11 cellular contexts compared by ENCODE assay signal in the genomic region with DNA sequence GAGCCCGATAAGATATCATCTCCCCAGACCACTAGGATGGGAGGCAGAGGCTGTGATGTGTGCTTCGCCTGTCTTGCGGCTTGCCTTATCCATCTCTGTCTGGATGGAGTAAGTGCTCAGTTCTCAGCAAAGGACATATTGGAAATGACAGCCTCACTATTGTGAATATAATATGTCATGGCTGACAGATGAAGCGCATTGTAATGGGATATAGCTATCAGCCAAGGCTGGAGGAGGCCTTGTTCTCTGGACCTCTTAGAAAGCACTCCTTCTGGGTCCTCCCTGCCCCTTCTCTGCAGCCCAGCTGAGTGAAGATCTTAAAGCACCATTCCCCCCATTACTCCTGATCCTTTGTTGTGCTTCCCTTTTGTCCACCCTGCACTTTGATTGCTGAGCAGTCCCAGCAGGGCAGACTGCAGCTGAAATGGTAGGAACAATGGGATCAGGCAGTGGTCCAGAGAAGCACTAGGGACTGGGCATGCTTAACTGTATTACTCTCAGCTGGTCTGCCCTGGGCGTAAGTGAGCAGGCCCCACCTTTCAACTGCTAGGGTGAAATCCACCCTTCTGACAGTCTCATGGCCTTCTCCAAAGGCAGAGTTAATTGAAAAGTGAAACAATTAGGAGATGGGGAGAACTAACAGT.
DNase-seq lines count a peak whose midpoint lies in the region; ATAC-seq, FAIRE-seq and TF ChIP-seq lines count a peak whose summit lies in the region.
"Had no signal": no experiment of that assay in that cellular context is flagged by ENCODE, and none has a peak within 500 bp of the region (broad histone marks: within the 10 kb centered on the region; RNA-seq: fewer than 3 reads in every experiment).

No MANE protein-coding gene starts in this region.

- no peak overlapping the region for H3K4me2 ChIP-seq in HepG2 (ENCODE audit: low read depth, low read length)

- BruUV-seq in HepG2 (replicated peaks; lab: Mats Ljungman, UMichigan), result no TSS peak

- H3K9ac ChIP-seq in HepG2 (ENCODE audit: insufficient read depth, low read depth, low read length), result no peak overlapping the region

- H3K9me3 ChIP-seq in right lobe of liver (no peaks in the 10 kb centered on the region), HepG2 (ENCODE audit: low read length) (no peaks in the 10 kb centered on the region)

- 86% methylated on average over 5 of the region's 5 CpGs for WGBS in right lobe of liver (ENCODE audit: insufficient coverage, low coverage, low lambda C conversion rate, missing lambda C conversion rate)
- 57% methylated on average over 2 of the region's 5 CpGs for WGBS in HepG2 (ENCODE audit: low lambda C conversion rate)

- H3K27ac ChIP-seq in right lobe of liver (no peak overlapping the region), HepG2 (ENCODE audit: extremely low read length, insufficient read depth, low read length) (no peak overlapping the region), substantia nigra (ENCODE audit: low read depth, low read length, poor library complexity, severe bottlenecking) (no peak overlapping the region), coronary artery (no peak overlapping the region)

- no peak for TF ChIP-seq EP300 in HepG2 (IDR thresholded peaks at IDR 0.05; ENCODE audit: low read depth in 2 of 2, low read length in 2 of 2)
- no peak for TF ChIP-seq EP300 in HepG2 (CRISPR knock-in tag; IDR thresholded peaks at IDR 0.05; ENCODE audit: borderline replicate concordance)

- TF ChIP-seq POLR2A in right lobe of liver (IDR thresholded peaks at IDR 0.05), result no peak
- no peak for TF ChIP-seq POLR2A in HepG2 (IDR thresholded peaks at IDR 0.05; ENCODE audit: insufficient read depth in 1 of 2, low read depth in 2 of 2, low read length in 2 of 2)

- POLR2A ChIA-PET in HepG2 (lab: Yijun Ruan, JAX), result no interaction called here

- no peak for DNase-seq in right lobe of liver
- no peak for DNase-seq in HepG2 (ENCODE audit: low spot score)
- peak; percentile 88 for DNase-seq in NCI-H345 (lab: John Stamatoyannopoulos, UW)
- peak; percentile 43 for DNase-seq in iPS-NIHi11 (ENCODE audit: low spot score)
- DNase-seq in substantia nigra (lab: John Stamatoyannopoulos, UW), result no peak
- DNase-seq in coronary artery (ENCODE audit: low spot score), result no peak
- DNase-seq in activated naive CD4-positive, alpha-beta T cell treated with anti-CD3 and anti-CD28 coated beads for 36 hours, result no peak
- DNase-seq: activated CD8-positive, alpha-beta T cell treated with anti-CD3 and anti-CD28 coated beads for 36 hours; MM.1S had no signal

- H3K4me1 Mint-ChIP-seq in activated naive CD4-positive, alpha-beta T cell treated with anti-CD3 and anti-CD28 coated beads for 36 hours (ENCODE audit: low read depth), result no peaks in the 10 kb centered on the region

- no peak for TF ChIP-seq RAD21 in HepG2 (CRISPR knock-in tag; IDR thresholded peaks at IDR 0.05)

- no peaks in the 10 kb centered on the region for H3K79me2 ChIP-seq in HepG2 (ENCODE audit: insufficient read depth, low read length)

- no peak for TF ChIP-seq CTCF in right lobe of liver (IDR thresholded peaks at IDR 0.05)
- no peak for TF ChIP-seq CTCF in HepG2 (CRISPR knock-in tag; IDR thresholded peaks at IDR 0.05)
- TF ChIP-seq CTCF in coronary artery (IDR thresholded peaks at IDR 0.05), result no peak

- peaks cover 3% of the 10 kb centered on the region for H3K27me3 Mint-ChIP-seq in activated naive CD4-positive, alpha-beta T cell treated with anti-CD3 and anti-CD28 coated beads for 36 hours (ENCODE audit: low read depth)
- H3K27me3 Mint-ChIP-seq: activated CD8-positive, alpha-beta T cell treated with anti-CD3 and anti-CD28 coated beads for 36 hours had no signal

- no peaks in the 10 kb centered on the region for H4K20me1 ChIP-seq in HepG2 (ENCODE audit: insufficient read depth, low read length)

- no peak overlapping the region for H3K4me3 Mint-ChIP-seq in activated naive CD4-positive, alpha-beta T cell treated with anti-CD3 and anti-CD28 coated beads for 36 hours
- H3K4me3 Mint-ChIP-seq: activated CD8-positive, alpha-beta T cell treated with anti-CD3 and anti-CD28 coated beads for 36 hours had no signal

- H3K27me3 ChIP-seq in right lobe of liver, result no peaks in the 10 kb centered on the region
- no peaks in the 10 kb centered on the region for H3K27me3 ChIP-seq in HepG2 (ENCODE audit: control insufficient read depth in 1 of 2, insufficient read depth in 2 of 2, low read length in 2 of 2)

- peaks cover 0 to 8% (median 3%) of the 10 kb centered on the region in 4 donors for H3K36me3 ChIP-seq in right lobe of liver
- H3K36me3 ChIP-seq in HepG2 (replicated peaks in 1 of 2; ENCODE audit: control insufficient read depth in 1 of 2, insufficient read depth in 2 of 2, low read length in 2 of 2), result no peaks in the 10 kb centered on the region

- no peak for FAIRE-seq in HepG2 (lab: Jason Lieb, UNC)

- H3K27ac Mint-ChIP-seq in activated naive CD4-positive, alpha-beta T cell treated with anti-CD3 and anti-CD28 coated beads for 36 hours, result no peak overlapping the region
- H3K27ac Mint-ChIP-seq: activated CD8-positive, alpha-beta T cell treated with anti-CD3 and anti-CD28 coated beads for 36 hours had no signal

- in situ Hi-C loops in HepG2 (cut with HindIII; ENCODE audit: extremely low pct_ligation_motif_present, low pct_unique_long_range_greater_than_20kb), result no loop called here

- CTCF ChIA-PET in HepG2 (lab: Yijun Ruan, JAX; ENCODE audit: low intra/inter-chr PET ratio, low total read pairs), result no interaction called here
- CTCF ChIA-PET in activated naive CD4-positive, alpha-beta T cell treated with anti-CD3 and anti-CD28 coated beads for 36 hours (lab: Charles Lee), result interaction anchor here (0.7 kb wide), 2 partner anchors 42 to 765 kb away, joined by 3 to 4 read pairs; no protein-coding TSS in a partner anchor

- no peaks in the 10 kb centered on the region for H3K36me3 Mint-ChIP-seq in activated naive CD4-positive, alpha-beta T cell treated with anti-CD3 and anti-CD28 coated beads for 36 hours (ENCODE audit: low read depth)

- H3K4me1 ChIP-seq in right lobe of liver (peaks cover 0 to 34% (median 7%) of the 10 kb centered on the region in 4 donors), HepG2 (ENCODE audit: insufficient read depth, low read length) (no peaks in the 10 kb centered on the region)

- H2AFZ ChIP-seq in HepG2 (ENCODE audit: low read length), result no peak overlapping the region

- ATAC-seq in right lobe of liver (peak in 3 of 4 donors; percentile 18 to 31 (median 23)), HepG2 (no peak), GM18858 (IDR thresholded peaks at IDR 0.05; ENCODE audit: unreplicated experiment) (no peak)
- ATAC-seq: activated CD8-positive, alpha-beta T cell treated with anti-CD3 and anti-CD28 coated beads for 36 hours; SK-N-SH treated with all-trans-retinoic acid at 6 μM for 48 hours had no signal

- intact Hi-C loops in right lobe of liver (cut with DNase I), result no loop called here
- intact Hi-C loops in HepG2 (cut with micrococcal nuclease; ENCODE audit: unreplicated experiment), result no loop called here
- intact Hi-C loops in activated naive CD4-positive, alpha-beta T cell treated with anti-CD3 and anti-CD28 coated beads for 36 hours (cut with micrococcal nuclease), result no loop called here

- no peaks in the 10 kb centered on the region for H3K9me3 Mint-ChIP-seq in activated naive CD4-positive, alpha-beta T cell treated with anti-CD3 and anti-CD28 coated beads for 36 hours
- H3K9me3 Mint-ChIP-seq: activated CD8-positive, alpha-beta T cell treated with anti-CD3 and anti-CD28 coated beads for 36 hours had no signal

- H3K4me3 ChIP-seq in right lobe of liver (no peak overlapping the region), HepG2 (replicated peaks in 1 of 3; ENCODE audit: insufficient read depth in 1 of 3, low read depth in 2 of 3, low read length in 3 of 3) (no peak overlapping the region), coronary artery (no peak overlapping the region)

TF ChIP-seq in HepG2, 621 proteins besides CTCF, POLR2A, EP300 and RAD21 (continues in another document):
- TF ChIP-seq, protein P1, sequence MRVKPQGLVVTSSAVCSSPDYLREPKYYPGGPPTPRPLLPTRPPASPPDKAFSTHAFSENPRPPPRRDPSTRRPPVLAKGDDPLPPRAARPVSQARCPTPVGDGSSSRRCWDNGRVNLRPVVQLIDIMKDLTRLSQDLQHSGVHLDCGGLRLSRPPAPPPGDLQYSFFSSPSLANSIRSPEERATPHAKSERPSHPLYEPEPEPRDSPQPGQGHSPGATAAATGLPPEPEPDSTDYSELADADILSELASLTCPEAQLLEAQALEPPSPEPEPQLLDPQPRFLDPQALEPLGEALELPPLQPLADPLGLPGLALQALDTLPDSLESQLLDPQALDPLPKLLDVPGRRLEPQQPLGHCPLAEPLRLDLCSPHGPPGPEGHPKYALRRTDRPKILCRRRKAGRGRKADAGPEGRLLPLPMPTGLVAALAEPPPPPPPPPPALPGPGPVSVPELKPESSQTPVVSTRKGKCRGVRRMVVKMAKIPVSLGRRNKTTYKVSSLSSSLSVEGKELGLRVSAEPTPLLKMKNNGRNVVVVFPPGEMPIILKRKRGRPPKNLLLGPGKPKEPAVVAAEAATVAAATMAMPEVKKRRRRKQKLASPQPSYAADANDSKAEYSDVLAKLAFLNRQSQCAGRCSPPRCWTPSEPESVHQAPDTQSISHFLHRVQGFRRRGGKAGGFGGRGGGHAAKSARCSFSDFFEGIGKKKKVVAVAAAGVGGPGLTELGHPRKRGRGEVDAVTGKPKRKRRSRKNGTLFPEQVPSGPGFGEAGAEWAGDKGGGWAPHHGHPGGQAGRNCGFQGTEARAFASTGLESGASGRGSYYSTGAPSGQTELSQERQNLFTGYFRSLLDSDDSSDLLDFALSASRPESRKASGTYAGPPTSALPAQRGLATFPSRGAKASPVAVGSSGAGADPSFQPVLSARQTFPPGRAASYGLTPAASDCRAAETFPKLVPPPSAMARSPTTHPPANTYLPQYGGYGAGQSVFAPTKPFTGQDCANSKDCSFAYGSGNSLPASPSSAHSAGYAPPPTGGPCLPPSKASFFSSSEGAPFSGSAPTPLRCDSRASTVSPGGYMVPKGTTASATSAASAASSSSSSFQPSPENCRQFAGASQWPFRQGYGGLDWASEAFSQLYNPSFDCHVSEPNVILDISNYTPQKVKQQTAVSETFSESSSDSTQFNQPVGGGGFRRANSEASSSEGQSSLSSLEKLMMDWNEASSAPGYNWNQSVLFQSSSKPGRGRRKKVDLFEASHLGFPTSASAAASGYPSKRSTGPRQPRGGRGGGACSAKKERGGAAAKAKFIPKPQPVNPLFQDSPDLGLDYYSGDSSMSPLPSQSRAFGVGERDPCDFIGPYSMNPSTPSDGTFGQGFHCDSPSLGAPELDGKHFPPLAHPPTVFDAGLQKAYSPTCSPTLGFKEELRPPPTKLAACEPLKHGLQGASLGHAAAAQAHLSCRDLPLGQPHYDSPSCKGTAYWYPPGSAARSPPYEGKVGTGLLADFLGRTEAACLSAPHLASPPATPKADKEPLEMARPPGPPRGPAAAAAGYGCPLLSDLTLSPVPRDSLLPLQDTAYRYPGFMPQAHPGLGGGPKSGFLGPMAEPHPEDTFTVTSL (CRISPR knock-in tag; IDR thresholded peaks at IDR 0.05; ENCODE audit: borderline replicate concordance), result no peak
- no peak for TF ChIP-seq ZNF724P (CRISPR knock-in tag; IDR thresholded peaks at IDR 0.05; ENCODE audit: borderline replicate concordance)
- TF ChIP-seq ZSCAN30 (CRISPR knock-in tag; IDR thresholded peaks at IDR 0.05), result no peak
- no peak for TF ChIP-seq NCOR1 (IDR thresholded peaks at IDR 0.05; ENCODE audit: borderline replicate concordance, low read length)
- TF ChIP-seq PAWR (CRISPR knock-in tag; IDR thresholded peaks at IDR 0.05; ENCODE audit: borderline replicate concordance), result no peak

Comparison
In these comparisons a context has a peak if more than half of its experiments do, and no peak if none do; other contexts are left out.
1. ATAC-seq: peak in right lobe of liver (3 of 4); none in HepG2 (single experiment) and GM18858 (single experiment).
2. DNase-seq: peak in NCI-H345 (single experiment) and iPS-NIHi11 (single experiment); none in right lobe of liver (0 of 3), HepG2 (single experiment), substantia nigra (0 of 49), coronary artery (single experiment) and activated naive CD4-positive, alpha-beta T cell treated with anti-CD3 and anti-CD28 coated beads for 36 hours (single experiment).